ENCODE assay signal across 8 cellular contexts in genomic region chr17:69607162-69607834, GRCh38.
DNase-seq lines count a peak whose midpoint lies in the region; ATAC-seq and TF ChIP-seq lines count a peak whose summit lies in the region.

No MANE protein-coding gene starts in this region.

- peak; percentile 71 for DNase-seq in ELF-1 (ENCODE audit: low read depth, low spot score)
- DNase-seq in NCI-H524 (lab: John Stamatoyannopoulos, UW) = peak; percentile 64 to 91
- DNase-seq in adrenal gland = peak; percentile 72 to 93 (median 86)
- peak; percentile 80 for DNase-seq in right atrium auricular region (ENCODE audit: low spot score)
- DNase-seq in renal cortical epithelial cell (ENCODE audit: low read depth) = peak; percentile 74
- DNase-seq in effector memory CD4-positive, alpha-beta T cell = no peak

- H3K27me3 ChIP-seq in adrenal gland = no peaks in the 10 kb centered on the region
- H3K27me3 ChIP-seq in right atrium auricular region = no peaks in the 10 kb centered on the region
- no peaks in the 10 kb centered on the region for H3K27me3 ChIP-seq in effector memory CD4-positive, alpha-beta T cell (replicated peaks; ENCODE audit: control insufficient read depth, insufficient read depth, low read length, poor library complexity, severe bottlenecking)

- TF ChIP-seq CTCF in adrenal gland (IDR thresholded peaks at IDR 0.05) (peak; percentile 90 to 94 (median 91)), right atrium auricular region (IDR thresholded peaks at IDR 0.05) (peak; percentile 86 to 93)

- peak; percentile 86 for ATAC-seq in GM21367 (IDR thresholded peaks at IDR 0.05; ENCODE audit: unreplicated experiment)
- ATAC-seq in HG03565 (IDR thresholded peaks at IDR 0.05; ENCODE audit: unreplicated experiment) = peak; percentile 95

- 9 to 14% (median 10%) methylated on average over 6 of the region's 6 CpGs for WGBS in adrenal gland, 4 donors

- H3K4me1 ChIP-seq in adrenal gland (replicated peaks in 1 of 2) (peaks cover 0 to 29% of the 10 kb centered on the region in 2 donors), right atrium auricular region (peaks cover 0 to 33% of the 10 kb centered on the region in 2 donors)
- H3K4me1 ChIP-seq in effector memory CD4-positive, alpha-beta T cell (ENCODE audit: control insufficient read depth, insufficient read depth, low read length, poor library complexity, severe bottlenecking) = no peaks in the 10 kb centered on the region

- TF ChIP-seq POLR2A in adrenal gland (IDR thresholded peaks at IDR 0.05) = no peak

- H3K36me3 ChIP-seq in adrenal gland (replicated peaks in 1 of 2) (no peaks in the 10 kb centered on the region), right atrium auricular region (no peaks in the 10 kb centered on the region)
- H3K36me3 ChIP-seq in effector memory CD4-positive, alpha-beta T cell (ENCODE audit: control insufficient read depth, insufficient read depth, low read length) = no peaks in the 10 kb centered on the region

- intact Hi-C loops in adrenal gland (cut with DNase I) = loop anchor here (10.0 kb wide), 1 partner anchor 538 kb away; no protein-coding TSS in a partner anchor

- H3K27ac ChIP-seq in adrenal gland = peak overlapping the region in 4 of 5 donors; percentile 5 to 33 (median 28)
- H3K27ac ChIP-seq in right atrium auricular region = peak overlapping the region in 1 of 2 donors; percentile 44
- H3K27ac ChIP-seq in effector memory CD4-positive, alpha-beta T cell (ENCODE audit: insufficient read depth, low read length, poor library complexity, severe bottlenecking) = no peak overlapping the region

- H3K9me3 ChIP-seq in adrenal gland (replicated peaks in 1 of 3) = no peaks in the 10 kb centered on the region
- H3K9me3 ChIP-seq in right atrium auricular region = no peaks in the 10 kb centered on the region
- H3K9me3 ChIP-seq in effector memory CD4-positive, alpha-beta T cell (ENCODE audit: control insufficient read depth, low read length) = no peaks in the 10 kb centered on the region

- peak overlapping the region in 1 of 4 donors; percentile 4 for H3K4me3 ChIP-seq in adrenal gland
- no peak overlapping the region for H3K4me3 ChIP-seq in right atrium auricular region
- H3K4me3 ChIP-seq in effector memory CD4-positive, alpha-beta T cell (ENCODE audit: insufficient read depth, low read depth, low read length, poor library complexity, severe bottlenecking) = no peak overlapping the region

Comparison
In these comparisons a context has a peak if more than half of its experiments do, and no peak if none do; other contexts are left out.
1. DNase-seq: peak in ELF-1 (single experiment), NCI-H524 (2 of 2), adrenal gland (7 of 7), right atrium auricular region (single experiment) and renal cortical epithelial cell (single experiment); none in effector memory CD4-positive, alpha-beta T cell (0 of 3).